In genomic region chr5:116529615-116530014, GRCh38 we compare ENCODE assay signal across 1 cellular context.
A peak's percentile ranks its signal among the peaks of the same experiment; 100 is the strongest.
TF ChIP-seq lines count a peak whose summit lies in the region.

No MANE protein-coding gene starts in this region.

TF ChIP-seq in HepG2, 621 proteins besides CTCF, POLR2A, EP300 and RAD21:
- no peak for TF ChIP-seq DMAP1 (CRISPR knock-in tag; IDR thresholded peaks at IDR 0.05)
- no peak for TF ChIP-seq ZNF513 (CRISPR knock-in tag; conservative IDR thresholded peaks at IDR 0.05)
- TF ChIP-seq NFIB (CRISPR knock-in tag; IDR thresholded peaks at IDR 0.05; ENCODE audit: borderline replicate concordance), result no peak
- TF ChIP-seq ARID5B (CRISPR knock-in tag; IDR thresholded peaks at IDR 0.05), result 0 out of 2 replicates have a peak, but pooled peaks have one; percentile 22
- TF ChIP-seq MYC (CRISPR knock-in tag; IDR thresholded peaks at IDR 0.05; ENCODE audit: borderline replicate concordance), result no peak
- TF ChIP-seq FOXP1 (IDR thresholded peaks at IDR 0.05), result no peak
- TF ChIP-seq FOXP1 (CRISPR knock-in tag; IDR thresholded peaks at IDR 0.05), result peak; percentile 41
- TF ChIP-seq MED1 (CRISPR knock-in tag; IDR thresholded peaks at IDR 0.05), result no peak
- peak; percentile 37 for TF ChIP-seq SOX5 (CRISPR knock-in tag; IDR thresholded peaks at IDR 0.05; ENCODE audit: borderline replicate concordance)
- no peak for TF ChIP-seq ZNF569 (CRISPR knock-in tag; IDR thresholded peaks at IDR 0.05; ENCODE audit: borderline replicate concordance)
- TF ChIP-seq FOXA3 (CRISPR knock-in tag; IDR thresholded peaks at IDR 0.05), result peak; percentile 57; the same call in 1 of the 2 replicates
- no peak for TF ChIP-seq SOX13 (IDR thresholded peaks at IDR 0.05)
- TF ChIP-seq SOX13 (CRISPR knock-in tag; conservative IDR thresholded peaks at IDR 0.05 in 1 of 2, IDR thresholded peaks at IDR 0.05 in 1 of 2), result peak in 1 of 2 experiments; percentile 48; a peak in 1 of 4 replicates
- no peak for TF ChIP-seq ZHX1 (CRISPR knock-in tag; IDR thresholded peaks at IDR 0.05; ENCODE audit: low read depth)
- TF ChIP-seq SIN3A (IDR thresholded peaks at IDR 0.05; ENCODE audit: borderline replicate concordance, low read depth, low read length), result no peak
- peak; percentile 59 for TF ChIP-seq FOXP4 (CRISPR knock-in tag; IDR thresholded peaks at IDR 0.05)
- TF ChIP-seq TEAD3 (CRISPR knock-in tag; optimal IDR thresholded peaks at IDR 0.05; ENCODE audit: borderline replicate concordance), result no peak
- TF ChIP-seq FOXK1 (CRISPR knock-in tag; IDR thresholded peaks at IDR 0.05; ENCODE audit: borderline replicate concordance, low read depth), result 0 out of 2 replicates have a peak, but pooled peaks have one; percentile 13
- TF ChIP-seq TCF12 (IDR thresholded peaks at IDR 0.05), result no peak
- no peak for TF ChIP-seq TCF12 (CRISPR knock-in tag; IDR thresholded peaks at IDR 0.05)
- no peak for TF ChIP-seq ZSCAN20 (CRISPR knock-in tag; IDR thresholded peaks at IDR 0.05; ENCODE audit: borderline replicate concordance)
- no peak for TF ChIP-seq TFDP1 (CRISPR knock-in tag; IDR thresholded peaks at IDR 0.05; ENCODE audit: borderline replicate concordance)
